Comparison of ENCODE assay signal across 16 cellular contexts in the genomic region with DNA sequence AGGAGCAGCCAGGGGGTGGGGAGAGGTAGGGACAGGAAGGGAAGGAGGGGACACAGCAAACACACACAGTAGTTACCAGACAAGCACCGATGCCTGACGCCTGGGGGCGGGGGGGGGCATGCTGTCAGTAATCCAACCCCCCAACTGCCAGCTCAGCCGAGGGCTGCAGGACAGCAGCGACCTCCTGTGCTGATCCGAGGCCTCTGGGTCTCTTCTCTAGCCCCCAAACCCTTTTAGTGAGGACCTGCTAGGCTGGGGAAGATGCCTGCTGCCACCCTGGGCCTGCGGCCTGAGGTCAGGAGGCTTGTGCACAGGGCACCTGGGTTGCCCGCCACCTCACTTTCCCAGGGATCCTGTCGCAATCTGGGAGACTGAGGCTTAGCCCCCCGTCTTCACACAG. TPM values are rescaled to one million over a fixed set of nuclear protein-coding genes. Genes with fewer than 3 reads are reported as not detected.
DNase-seq lines count a peak whose midpoint lies in the region; ATAC-seq and TF ChIP-seq lines count a peak whose summit lies in the region.
"Had no signal": no experiment of that assay in that cellular context is flagged by ENCODE, and none has a peak within 500 bp of the region (broad histone marks: within the 10 kb centered on the region; RNA-seq: fewer than 3 reads in every experiment).

No MANE protein-coding gene starts in this region.

- H3K36me3 ChIP-seq in BLaER1 (peaks cover 72% of the 10 kb centered on the region), colonic mucosa (peaks cover 9% of the 10 kb centered on the region)

- H3K9me3 Mint-ChIP-seq in nephron progenitor cell: no peaks in the 10 kb centered on the region
- H3K9me3 Mint-ChIP-seq: CD4-positive, CD25-positive, alpha-beta regulatory T cell; IgD-negative memory B cell had no signal

- no peaks in the 10 kb centered on the region for H3K27me3 Mint-ChIP-seq in nephron progenitor cell (ENCODE audit: low read depth, poor library complexity)
- H3K27me3 Mint-ChIP-seq: B cell; CD4-positive, CD25-positive, alpha-beta regulatory T cell; IgD-negative memory B cell had no signal

- no peak for DNase-seq in RWPE1 (ENCODE audit: low spot score)
- no peak for DNase-seq in nephron progenitor cell
- no peak for DNase-seq in NOMO-1 treated with DMSO at 0.1 percent for 48 hours (lab: John Stamatoyannopoulos, UW; ENCODE audit: unreplicated experiment)
- no peak for DNase-seq in colonic mucosa
- no peak for DNase-seq in omental fat pad (ENCODE audit: low spot score)
- DNase-seq: CD4-positive, CD25-positive, alpha-beta regulatory T cell; DMS79; Karpas-422; NCI-H1694; NCI-H446 treated with DMSO at 0.1 percent for 48 hours; NCI-H526 treated with DMSO at 0.1 percent for 48 hours; Right ventricle myocardium superior had no signal

- no peak for TF ChIP-seq CTCF in RWPE1 (conservative IDR thresholded peaks at IDR 0.05; ENCODE audit: low read depth)
- no peak for TF ChIP-seq CTCF in nephron progenitor cell (IDR thresholded peaks at IDR 0.05)
- no peak for TF ChIP-seq CTCF in colonic mucosa (IDR thresholded peaks at IDR 0.05)
- no peak for TF ChIP-seq CTCF in omental fat pad (IDR thresholded peaks at IDR 0.05)

- POLR2A ChIA-PET in RWPE1 (lab: Yijun Ruan, JAX; ENCODE audit: low non-redundant PET): interaction anchor here (0.6 kb wide), 1 partner anchor 60 kb away, joined by 3 read pairs; no protein-coding TSS in a partner anchor

- H3K4me3 Mint-ChIP-seq in nephron progenitor cell: no peak overlapping the region
- H3K4me3 Mint-ChIP-seq: B cell; CD4-positive, CD25-positive, alpha-beta regulatory T cell; IgD-negative memory B cell had no signal

- peak overlapping the region; percentile 86 for H3K27ac Mint-ChIP-seq in nephron progenitor cell

- ATAC-seq in omental fat pad (ENCODE audit: low FRiP score): no peak
- ATAC-seq: A549 had no signal

- H3K4me3 ChIP-seq in BLaER1 (no peak overlapping the region), colonic mucosa (no peak overlapping the region)
- H3K4me3 ChIP-seq: A549 had no signal

- H3K36me3 Mint-ChIP-seq in nephron progenitor cell (ENCODE audit: low read depth): peaks cover 13% of the 10 kb centered on the region
- H3K36me3 Mint-ChIP-seq: IgD-negative memory B cell had no signal

- H3K4me2 ChIP-seq in BLaER1: peak overlapping the region; percentile 43
- H3K4me2 ChIP-seq: A549 had no signal

- peaks cover 81% of the 10 kb centered on the region for H3K4me1 ChIP-seq in BLaER1
- H3K4me1 ChIP-seq in colonic mucosa: no peaks in the 10 kb centered on the region
- H3K4me1 ChIP-seq: A549 had no signal

- H3K27ac ChIP-seq in BLaER1 (peak overlapping the region; percentile 31; the same call in 1 of the 2 replicates), RWPE1 (peak overlapping the region; percentile 54), colonic mucosa (no peak overlapping the region)
- H3K27ac ChIP-seq: A549 had no signal

- no peak overlapping the region for H3K9ac ChIP-seq in BLaER1
- no peak overlapping the region for H3K9ac ChIP-seq in colonic mucosa (ENCODE audit: low read depth in 2 of 2, low read length in 2 of 2)

- intact Hi-C loops in colonic mucosa (cut with DNase I): no loop called here

- no peaks in the 10 kb centered on the region for H3K27me3 ChIP-seq in BLaER1
- H3K27me3 ChIP-seq in colonic mucosa: no peaks in the 10 kb centered on the region

- CTCF ChIA-PET in RWPE1 (lab: Yijun Ruan, JAX): no interaction called here

- H3K4me1 Mint-ChIP-seq in nephron progenitor cell: peaks cover 20% of the 10 kb centered on the region

- peaks cover 3% of the 10 kb centered on the region; the same call in 1 of the 2 replicates for H3K9me3 ChIP-seq in BLaER1
- no peaks in the 10 kb centered on the region for H3K9me3 ChIP-seq in colonic mucosa
- H3K9me3 ChIP-seq: A549 had no signal

- H4K20me1 ChIP-seq in BLaER1: peaks cover 62% of the 10 kb centered on the region

RNA-seq across cellular contexts. Expression of a gene that starts 11.6 kb away (rescaled TPM):
- 100 to 1,000 TPM in 1 of 2 donors, 10 to 100 TPM in 1; 92.1 to 125 TPM for total RNA-seq in colonic mucosa
- 10 to 100 TPM; 51.1 to 95.0 (median 68.3) TPM for total RNA-seq in omental fat pad

RNA-seq across cellular contexts. Expression of a gene that starts 16.9 kb away (rescaled TPM):
- total RNA-seq in colonic mucosa (10 to 100 TPM in 1 of 2 donors, 1 to 10 TPM in 1; 8.7 to 22.8 TPM), omental fat pad (10 to 100 TPM in 1 of 4 donors, 1 to 10 TPM in 3; 5.0 to 11.3 (median 6.3) TPM)

RNA-seq across cellular contexts. Expression of a gene that starts 31.1 kb away (rescaled TPM):
- total RNA-seq in colonic mucosa (10 to 100 TPM; 34.7 to 72.0 TPM), omental fat pad (10 to 100 TPM; 21.3 to 35.9 (median 27.8) TPM)

RNA-seq across cellular contexts. Expression of a gene that starts 43.4 kb away (rescaled TPM):
- total RNA-seq in colonic mucosa (10 to 100 TPM; 27.9 to 35.4 TPM), omental fat pad (10 to 100 TPM; 12.2 to 19.0 (median 14.0) TPM)
